ENCODE assay signal across 26 cellular contexts in the genomic region with DNA sequence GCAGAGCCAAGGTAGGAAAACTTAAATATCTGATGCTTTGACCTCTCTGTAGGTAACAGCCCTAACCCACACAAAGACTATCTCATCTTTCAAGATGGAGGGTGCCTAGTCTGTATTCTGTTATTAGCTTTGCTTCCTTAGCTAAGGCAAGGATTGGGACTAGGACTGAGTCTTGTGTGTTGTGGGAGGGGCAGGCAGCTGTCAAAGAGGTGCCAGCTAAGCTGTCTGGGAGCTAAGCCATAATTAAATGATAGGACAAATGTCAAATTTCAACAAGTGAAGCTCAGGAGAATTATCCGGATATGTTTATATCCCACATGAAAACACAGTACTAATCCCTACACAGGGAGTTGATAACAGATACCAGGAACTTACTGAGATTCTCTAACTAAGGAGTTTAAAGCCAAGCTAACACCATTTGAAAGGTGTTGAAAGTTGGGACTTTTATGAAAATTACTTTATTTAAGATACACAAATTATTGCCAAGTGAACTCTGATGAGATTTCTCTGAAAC.
"Had no signal": no experiment of that assay in that cellular context is flagged by ENCODE, and none has a peak within 500 bp of the region (broad histone marks: within the 10 kb centered on the region; RNA-seq: fewer than 3 reads in every experiment).

No MANE protein-coding gene starts in this region.

- ATAC-seq: activated CD4-positive, alpha-beta T cell treated with anti-CD3 and anti-CD28 coated beads for 36 hours; activated T-helper 17 cell treated with anti-CD3 and anti-CD28 coated beads, Interleukin-2, amount 50 U/mL, for 72 hours; pancreas; right lobe of liver; stimulated activated memory B cell treated with anti-CD40 and anti-IgM and Interleukin-4, amounts not matched to agents 10 μg/mL and 1 μg/mL and 100 μg/mL, for 72 hours had no signal

- H3K4me1 ChIP-seq: breast epithelium, pancreas, stomach, transverse colon, uterus had no signal

- H3K27me3 ChIP-seq: breast epithelium, pancreas, right lobe of liver, stomach, transverse colon, uterus had no signal

- H3K4me3 ChIP-seq: breast epithelium, pancreas, right lobe of liver, stomach, transverse colon, uterus had no signal

- H3K9me3 Mint-ChIP-seq: endodermal cell; T-helper 1 cell treated with Interleukin-12 subunit alpha and Interleukin-12 subunit beta and Interleukin-4 antibody, amounts not matched to agents 30 μg/mL and 1 μg/mL, for 36 hours had no signal

- DNase-seq: activated B cell treated with CpG ODN at 0.5 μM for 24 hours; activated CD4-positive, alpha-beta T cell treated with anti-CD3 and anti-CD28 coated beads for 36 hours; activated CD4-positive, alpha-beta T cell treated with anti-CD3 and anti-CD28 coated beads, Interleukin-2, amount 50 U/mL, for 4 hours; activated CD8-positive, alpha-beta memory T cell treated with anti-CD3 and anti-CD28 coated beads for 24 hours; activated CD8-positive, alpha-beta memory T cell treated with anti-CD3 and anti-CD28 coated beads, Interleukin-2, amount 50 U/mL, for 4 hours; activated T-cell treated with anti-CD3 and anti-CD28 coated beads, Interleukin-2, amount 50 U/mL, for 24 hours; cortex of kidney; endodermal cell; foreskin fibroblast; hippocampal formation; kidney glomerular epithelial cell; mesenchymal stem cell; nephron progenitor cell; pancreas; right lobe of liver; small intestine; stimulated activated CD4-positive, alpha-beta T cell treated with anti-CD3 and anti-CD28 coated beads, Interleukin-15, amount 100 ng/mL, for 24 hours; stomach; T1000; transverse colon; uterus had no signal

- H3K27ac ChIP-seq: pancreas, right lobe of liver, stomach, transverse colon had no signal

- H3K9me3 ChIP-seq: pancreas, right lobe of liver, transverse colon, uterus had no signal

- H3K27me3 Mint-ChIP-seq: stimulated activated memory B cell treated with anti-CD40 and anti-IgM and Interleukin-4, amounts not matched to agents 10 μg/mL and 1 μg/mL and 100 μg/mL, for 72 hours had no signal

- H3K36me3 ChIP-seq: breast epithelium, pancreas, right lobe of liver, stomach, transverse colon, uterus had no signal

- H3K27ac Mint-ChIP-seq: activated B cell treated with CpG ODN at 0.5 μM for 24 hours; activated CD4-positive, alpha-beta T cell treated with anti-CD3 and anti-CD28 coated beads for 36 hours; activated naive CD8-positive, alpha-beta T cell; activated T-cell treated with anti-CD3 and anti-CD28 coated beads, Interleukin-2, amount 50 U/mL, for 24 hours; activated T-helper 17 cell treated with anti-CD3 and anti-CD28 coated beads, Interleukin-2, amount 50 U/mL, for 72 hours; endodermal cell; nephron progenitor cell; stimulated activated memory B cell treated with anti-CD40 and anti-IgM and Interleukin-4, amounts not matched to agents 10 μg/mL and 1 μg/mL and 100 μg/mL, for 72 hours; T-helper 1 cell treated with Interleukin-12 subunit alpha and Interleukin-12 subunit beta and Interleukin-4 antibody, amounts not matched to agents 30 μg/mL and 1 μg/mL, for 36 hours had no signal

- H3K36me3 Mint-ChIP-seq: activated naive CD8-positive, alpha-beta T cell; stimulated activated memory B cell treated with anti-CD40 and anti-IgM and Interleukin-4, amounts not matched to agents 10 μg/mL and 1 μg/mL and 100 μg/mL, for 72 hours had no signal

- H3K4me3 Mint-ChIP-seq: activated B cell treated with CpG ODN at 0.5 μM for 24 hours; activated CD4-positive, alpha-beta T cell treated with anti-CD3 and anti-CD28 coated beads for 36 hours; activated naive CD8-positive, alpha-beta T cell; activated T-cell treated with anti-CD3 and anti-CD28 coated beads, Interleukin-2, amount 50 U/mL, for 24 hours; activated T-helper 17 cell treated with anti-CD3 and anti-CD28 coated beads, Interleukin-2, amount 50 U/mL, for 72 hours; endodermal cell; nephron progenitor cell; stimulated activated memory B cell treated with anti-CD40 and anti-IgM and Interleukin-4, amounts not matched to agents 10 μg/mL and 1 μg/mL and 100 μg/mL, for 72 hours; T-helper 1 cell treated with Interleukin-12 subunit alpha and Interleukin-12 subunit beta and Interleukin-4 antibody, amounts not matched to agents 30 μg/mL and 1 μg/mL, for 36 hours had no signal

- H3K4me1 Mint-ChIP-seq: activated B cell treated with CpG ODN at 0.5 μM for 24 hours; activated T-helper 17 cell treated with anti-CD3 and anti-CD28 coated beads, Interleukin-2, amount 50 U/mL, for 72 hours; stimulated activated memory B cell treated with anti-CD40 and anti-IgM and Interleukin-4, amounts not matched to agents 10 μg/mL and 1 μg/mL and 100 μg/mL, for 72 hours had no signal
